8 cellular contexts compared by ENCODE assay signal in genomic region chr10:63132651-63133055, GRCh38. TPM values are rescaled to one million over a fixed set of nuclear protein-coding genes. Genes with fewer than 3 reads are reported as not detected.
A peak's percentile ranks its signal among the peaks of the same experiment; 100 is the strongest.
DNase-seq lines count a peak whose midpoint lies in the region; ATAC-seq and TF ChIP-seq lines count a peak whose summit lies in the region.

No MANE protein-coding gene starts in this region.

- WGBS in esophagus, 2 donors = 58 to 64% methylated on average over 6 of the region's 6 CpGs
- WGBS in trophoblast cell (ENCODE audit: extremely low coverage, insufficient coverage, insufficient read length) = no CpG with 5 or more reads among the region's 6 CpGs

- H3K79me2 ChIP-seq in DOHH2 (ENCODE audit: control insufficient read depth, low read length) (peaks cover 45% of the 10 kb centered on the region), trophoblast cell (ENCODE audit: control insufficient read depth, insufficient read depth, low read length, poor library complexity) (peaks cover 6% of the 10 kb centered on the region)

- H3F3A ChIP-seq in DOHH2 (ENCODE audit: control insufficient read depth, insufficient read depth) = 0 out of 2 replicates have a peak, but pooled peaks cover 3% of the 10 kb centered on the region

- DNase-seq in Peyer's patch = no peak
- DNase-seq in trophoblast cell = no peak
- DNase-seq in SHP77 (lab: John Stamatoyannopoulos, UW) = no peak
- DNase-seq in middle frontal gyrus (ENCODE audit: extremely low spot score, low spot score) = no peak
- DNase-seq in activated CD4-positive, alpha-beta T cell treated with anti-CD3 and anti-CD28 coated beads, Interleukin-2, amount 50 U/mL, for 48 hours = no peak

- no peak overlapping the region for H2AFZ ChIP-seq in trophoblast cell (ENCODE audit: insufficient read depth, low read length, poor library complexity)

- H3K27ac ChIP-seq in DOHH2 (ENCODE audit: low read depth, low read length) (no peak overlapping the region), Peyer's patch (peak overlapping the region; percentile 88 to 99 (median 92)), esophagus (ENCODE audit: low read depth in 2 of 2, low read length in 1 of 2) (peak overlapping the region; percentile 93 to 95), trophoblast cell (ENCODE audit: low read depth, low read length) (no peak overlapping the region)

- H3K4me2 ChIP-seq in DOHH2 (ENCODE audit: low read length) (peak overlapping the region; percentile 100), trophoblast cell (ENCODE audit: low read length) (no peak overlapping the region)

- H2BK12ac ChIP-seq in trophoblast cell (ENCODE audit: low read length) = no peak overlapping the region

- no peak overlapping the region for H4K12ac ChIP-seq in trophoblast cell (ENCODE audit: low read depth, low read length)

- H3K4me3 ChIP-seq in DOHH2 (ENCODE audit: low read length) (peak overlapping the region; percentile 99), Peyer's patch (peak overlapping the region; percentile 75 to 97 (median 93)), esophagus (ENCODE audit: low read depth in 1 of 2, low read length in 2 of 2) (peak overlapping the region in 1 of 2 donors; percentile 89), trophoblast cell (ENCODE audit: low read depth, low read length) (no peak overlapping the region)

- H2BK120ac ChIP-seq in trophoblast cell (ENCODE audit: insufficient read depth, low read length, poor library complexity) = no peak overlapping the region

- no peak overlapping the region for H3K4ac ChIP-seq in trophoblast cell (ENCODE audit: low read depth, low read length)

- no peak overlapping the region for H4K91ac ChIP-seq in trophoblast cell (ENCODE audit: low read depth, low read length)

- no peak overlapping the region for H3K23ac ChIP-seq in trophoblast cell (ENCODE audit: low read length)

- no peak overlapping the region for H2AK5ac ChIP-seq in trophoblast cell (ENCODE audit: low read length)

- no peaks in the 10 kb centered on the region for H3K9me2 ChIP-seq in DOHH2 (replicated peaks; ENCODE audit: control insufficient read depth, low read length)

- H3K27me3 ChIP-seq in DOHH2 (ENCODE audit: control insufficient read depth, low read length) = no peaks in the 10 kb centered on the region
- no peaks in the 10 kb centered on the region for H3K27me3 ChIP-seq in Peyer's patch
- H3K27me3 ChIP-seq in esophagus (ENCODE audit: control insufficient read depth in 1 of 2, insufficient read depth in 2 of 2, low read length in 2 of 2) = no peaks in the 10 kb centered on the region
- H3K27me3 ChIP-seq in trophoblast cell (ENCODE audit: insufficient read depth, low read length) = no peaks in the 10 kb centered on the region

- H2BK5ac ChIP-seq in trophoblast cell (ENCODE audit: low read depth, low read length, poor library complexity) = no peak overlapping the region

- H3K18ac ChIP-seq in trophoblast cell (ENCODE audit: low read length) = no peak overlapping the region

- ATAC-seq in HG03520 (IDR thresholded peaks at IDR 0.05; ENCODE audit: unreplicated experiment) = no peak

- peak overlapping the region; percentile 56 for H4K8ac ChIP-seq in trophoblast cell (ENCODE audit: low read depth, low read length)

- H3K9me3 ChIP-seq in DOHH2 (ENCODE audit: control insufficient read depth, insufficient read depth, low read length) (peaks cover 4% of the 10 kb centered on the region), Peyer's patch (peaks cover 0 to 5% (median 0%) of the 10 kb centered on the region in 4 donors), esophagus (ENCODE audit: control insufficient read depth in 2 of 2, insufficient read depth in 1 of 2, low read depth in 1 of 2, low read length in 1 of 2) (no peaks in the 10 kb centered on the region), trophoblast cell (ENCODE audit: insufficient read depth, low read depth, low read length) (no peaks in the 10 kb centered on the region)

- no peak for TF ChIP-seq CTCF in DOHH2 (IDR thresholded peaks at IDR 0.05; ENCODE audit: low read depth, low read length, poor library complexity, severe bottlenecking)
- TF ChIP-seq CTCF in Peyer's patch (IDR thresholded peaks at IDR 0.05) = peak in 1 of 6 experiments; percentile 3

- peaks cover 25% of the 10 kb centered on the region for H4K20me1 ChIP-seq in DOHH2 (ENCODE audit: control insufficient read depth, insufficient read depth, low read depth, low read length)

- no peak for TF ChIP-seq POLR2A in Peyer's patch (IDR thresholded peaks at IDR 0.05)

- peaks cover 7% of the 10 kb centered on the region for H3K79me1 ChIP-seq in trophoblast cell (ENCODE audit: low read length)

- no peak overlapping the region for H3K14ac ChIP-seq in trophoblast cell (ENCODE audit: low read length)

- peaks cover 17% of the 10 kb centered on the region for H3K36me3 ChIP-seq in DOHH2 (ENCODE audit: control insufficient read depth, low read length)
- no peaks in the 10 kb centered on the region for H3K36me3 ChIP-seq in Peyer's patch
- H3K36me3 ChIP-seq in esophagus (ENCODE audit: control insufficient read depth in 2 of 2, insufficient read depth in 2 of 2, low read length in 1 of 2) = no peaks in the 10 kb centered on the region
- no peaks in the 10 kb centered on the region for H3K36me3 ChIP-seq in trophoblast cell (ENCODE audit: control insufficient read depth in 1 of 2, insufficient read depth in 2 of 2, low read length in 2 of 2)

- no peak overlapping the region for H3K9ac ChIP-seq in trophoblast cell (ENCODE audit: low read length)

- H3K4me1 ChIP-seq in DOHH2 (ENCODE audit: control insufficient read depth, low read length) = peaks cover 23% of the 10 kb centered on the region
- H3K4me1 ChIP-seq in Peyer's patch = peaks cover 0 to 27% (median 9%) of the 10 kb centered on the region in 4 donors
- H3K4me1 ChIP-seq in esophagus (ENCODE audit: control insufficient read depth in 2 of 2, insufficient read depth in 2 of 2, low read length in 1 of 2) = no peaks in the 10 kb centered on the region
- H3K4me1 ChIP-seq in trophoblast cell (ENCODE audit: control insufficient read depth in 1 of 2, insufficient read depth in 2 of 2, low read length in 2 of 2) = no peaks in the 10 kb centered on the region

RNA-seq across cellular contexts. Expression of gene NRBF2, which starts 0.5 kb away (rescaled TPM):
- total RNA-seq in Peyer's patch = 10 to 100 TPM; 10.7 to 15.8 (median 14.9) TPM
- 10 to 100 TPM in 1 of 2 donors, 1 to 10 TPM in 1; 6.7 to 10.7 TPM for polyA plus RNA-seq in esophagus
- 58.2 and 58.5 TPM in 2 replicates for polyA plus RNA-seq in trophoblast cell (2013)

Comparison
In these comparisons a context has a peak if more than half of its experiments do, and no peak if none do; other contexts are left out.
1. H3K27ac ChIP-seq: peak in Peyer's patch (4 of 4) and esophagus (2 of 2); none in DOHH2 (single experiment) and trophoblast cell (single experiment).